Comparison of ENCODE assay signal across 1 cellular context in genomic region chr7:155997431-155998327, GRCh38.
TF ChIP-seq lines count a peak whose summit lies in the region.

No MANE protein-coding gene starts in this region.

TF ChIP-seq in H1, 55 proteins besides CTCF, POLR2A, EP300 and RAD21:
- TF ChIP-seq FOSL1 (IDR thresholded peaks at IDR 0.05; ENCODE audit: insufficient read depth, low read depth, low read length) (no peak), TEAD4 (IDR thresholded peaks at IDR 0.05; ENCODE audit: low read depth, low read length) (no peak), SIN3A (conservative IDR thresholded peaks at IDR 0.05 in 1 of 2, IDR thresholded peaks at IDR 0.05 in 1 of 2; ENCODE audit: low read depth in 1 of 2, low read length in 2 of 2) (no peak), PHF8 (conservative IDR thresholded peaks at IDR 0.05; ENCODE audit: low read depth, low read length) (no peak), CTBP2 (IDR thresholded peaks at IDR 0.05; ENCODE audit: borderline replicate concordance, insufficient read depth, insufficient read length, low read length) (no peak), CREB1 (IDR thresholded peaks at IDR 0.05) (no peak), JUND (IDR thresholded peaks at IDR 0.05; ENCODE audit: low read length) (no peak), POU5F1 (IDR thresholded peaks at IDR 0.05; ENCODE audit: low read depth, low read length) (no peak), KDM4A (IDR thresholded peaks at IDR 0.05; ENCODE audit: low read depth, low read length, severe bottlenecking) (no peak), SIX5 (IDR thresholded peaks at IDR 0.05; ENCODE audit: low read depth, low read length) (no peak), GTF2F1 (IDR thresholded peaks at IDR 0.05; ENCODE audit: borderline replicate concordance, low read depth, low read length) (no peak), CBX5 (IDR thresholded peaks at IDR 0.05; ENCODE audit: low read depth, low read length) (no peak), TAF7 (optimal IDR thresholded peaks at IDR 0.05; ENCODE audit: borderline replicate concordance, low read depth, low read length) (no peak), BACH1 (IDR thresholded peaks at IDR 0.05; ENCODE audit: low read length) (no peak), EZH2 (IDR thresholded peaks at IDR 0.05; ENCODE audit: low read depth, low read length, severe bottlenecking) (no peak), SP1 (IDR thresholded peaks at IDR 0.05; ENCODE audit: low read depth, low read length) (no peak), POLR2AphosphoS5 (IDR thresholded peaks at IDR 0.05; ENCODE audit: low read depth, low read length) (no peak), TCF12 (IDR thresholded peaks at IDR 0.05; ENCODE audit: low read depth, low read length) (no peak), TBP (IDR thresholded peaks at IDR 0.05; ENCODE audit: low read depth, low read length) (no peak)
- TF ChIP-seq, protein P1, sequence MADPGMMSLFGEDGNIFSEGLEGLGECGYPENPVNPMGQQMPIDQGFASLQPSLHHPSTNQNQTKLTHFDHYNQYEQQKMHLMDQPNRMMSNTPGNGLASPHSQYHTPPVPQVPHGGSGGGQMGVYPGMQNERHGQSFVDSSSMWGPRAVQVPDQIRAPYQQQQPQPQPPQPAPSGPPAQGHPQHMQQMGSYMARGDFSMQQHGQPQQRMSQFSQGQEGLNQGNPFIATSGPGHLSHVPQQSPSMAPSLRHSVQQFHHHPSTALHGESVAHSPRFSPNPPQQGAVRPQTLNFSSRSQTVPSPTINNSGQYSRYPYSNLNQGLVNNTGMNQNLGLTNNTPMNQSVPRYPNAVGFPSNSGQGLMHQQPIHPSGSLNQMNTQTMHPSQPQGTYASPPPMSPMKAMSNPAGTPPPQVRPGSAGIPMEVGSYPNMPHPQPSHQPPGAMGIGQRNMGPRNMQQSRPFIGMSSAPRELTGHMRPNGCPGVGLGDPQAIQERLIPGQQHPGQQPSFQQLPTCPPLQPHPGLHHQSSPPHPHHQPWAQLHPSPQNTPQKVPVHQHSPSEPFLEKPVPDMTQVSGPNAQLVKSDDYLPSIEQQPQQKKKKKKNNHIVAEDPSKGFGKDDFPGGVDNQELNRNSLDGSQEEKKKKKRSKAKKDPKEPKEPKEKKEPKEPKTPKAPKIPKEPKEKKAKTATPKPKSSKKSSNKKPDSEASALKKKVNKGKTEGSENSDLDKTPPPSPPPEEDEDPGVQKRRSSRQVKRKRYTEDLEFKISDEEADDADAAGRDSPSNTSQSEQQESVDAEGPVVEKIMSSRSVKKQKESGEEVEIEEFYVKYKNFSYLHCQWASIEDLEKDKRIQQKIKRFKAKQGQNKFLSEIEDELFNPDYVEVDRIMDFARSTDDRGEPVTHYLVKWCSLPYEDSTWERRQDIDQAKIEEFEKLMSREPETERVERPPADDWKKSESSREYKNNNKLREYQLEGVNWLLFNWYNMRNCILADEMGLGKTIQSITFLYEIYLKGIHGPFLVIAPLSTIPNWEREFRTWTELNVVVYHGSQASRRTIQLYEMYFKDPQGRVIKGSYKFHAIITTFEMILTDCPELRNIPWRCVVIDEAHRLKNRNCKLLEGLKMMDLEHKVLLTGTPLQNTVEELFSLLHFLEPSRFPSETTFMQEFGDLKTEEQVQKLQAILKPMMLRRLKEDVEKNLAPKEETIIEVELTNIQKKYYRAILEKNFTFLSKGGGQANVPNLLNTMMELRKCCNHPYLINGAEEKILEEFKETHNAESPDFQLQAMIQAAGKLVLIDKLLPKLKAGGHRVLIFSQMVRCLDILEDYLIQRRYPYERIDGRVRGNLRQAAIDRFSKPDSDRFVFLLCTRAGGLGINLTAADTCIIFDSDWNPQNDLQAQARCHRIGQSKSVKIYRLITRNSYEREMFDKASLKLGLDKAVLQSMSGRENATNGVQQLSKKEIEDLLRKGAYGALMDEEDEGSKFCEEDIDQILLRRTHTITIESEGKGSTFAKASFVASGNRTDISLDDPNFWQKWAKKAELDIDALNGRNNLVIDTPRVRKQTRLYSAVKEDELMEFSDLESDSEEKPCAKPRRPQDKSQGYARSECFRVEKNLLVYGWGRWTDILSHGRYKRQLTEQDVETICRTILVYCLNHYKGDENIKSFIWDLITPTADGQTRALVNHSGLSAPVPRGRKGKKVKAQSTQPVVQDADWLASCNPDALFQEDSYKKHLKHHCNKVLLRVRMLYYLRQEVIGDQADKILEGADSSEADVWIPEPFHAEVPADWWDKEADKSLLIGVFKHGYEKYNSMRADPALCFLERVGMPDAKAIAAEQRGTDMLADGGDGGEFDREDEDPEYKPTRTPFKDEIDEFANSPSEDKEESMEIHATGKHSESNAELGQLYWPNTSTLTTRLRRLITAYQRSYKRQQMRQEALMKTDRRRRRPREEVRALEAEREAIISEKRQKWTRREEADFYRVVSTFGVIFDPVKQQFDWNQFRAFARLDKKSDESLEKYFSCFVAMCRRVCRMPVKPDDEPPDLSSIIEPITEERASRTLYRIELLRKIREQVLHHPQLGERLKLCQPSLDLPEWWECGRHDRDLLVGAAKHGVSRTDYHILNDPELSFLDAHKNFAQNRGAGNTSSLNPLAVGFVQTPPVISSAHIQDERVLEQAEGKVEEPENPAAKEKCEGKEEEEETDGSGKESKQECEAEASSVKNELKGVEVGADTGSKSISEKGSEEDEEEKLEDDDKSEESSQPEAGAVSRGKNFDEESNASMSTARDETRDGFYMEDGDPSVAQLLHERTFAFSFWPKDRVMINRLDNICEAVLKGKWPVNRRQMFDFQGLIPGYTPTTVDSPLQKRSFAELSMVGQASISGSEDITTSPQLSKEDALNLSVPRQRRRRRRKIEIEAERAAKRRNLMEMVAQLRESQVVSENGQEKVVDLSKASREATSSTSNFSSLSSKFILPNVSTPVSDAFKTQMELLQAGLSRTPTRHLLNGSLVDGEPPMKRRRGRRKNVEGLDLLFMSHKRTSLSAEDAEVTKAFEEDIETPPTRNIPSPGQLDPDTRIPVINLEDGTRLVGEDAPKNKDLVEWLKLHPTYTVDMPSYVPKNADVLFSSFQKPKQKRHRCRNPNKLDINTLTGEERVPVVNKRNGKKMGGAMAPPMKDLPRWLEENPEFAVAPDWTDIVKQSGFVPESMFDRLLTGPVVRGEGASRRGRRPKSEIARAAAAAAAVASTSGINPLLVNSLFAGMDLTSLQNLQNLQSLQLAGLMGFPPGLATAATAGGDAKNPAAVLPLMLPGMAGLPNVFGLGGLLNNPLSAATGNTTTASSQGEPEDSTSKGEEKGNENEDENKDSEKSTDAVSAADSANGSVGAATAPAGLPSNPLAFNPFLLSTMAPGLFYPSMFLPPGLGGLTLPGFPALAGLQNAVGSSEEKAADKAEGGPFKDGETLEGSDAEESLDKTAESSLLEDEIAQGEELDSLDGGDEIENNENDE (IDR thresholded peaks at IDR 0.05; ENCODE audit: insufficient replicate concordance, low read length): no peak
TF ChIP-seq in H1: peak in this region for 0.
